1 cellular context compared by ENCODE assay signal in genomic region chr1:36885537-36886441, GRCh38.
TF ChIP-seq lines count a peak whose summit lies in the region.

No MANE protein-coding gene starts in this region.

TF ChIP-seq in GM23338, 12 proteins besides CTCF, POLR2A, EP300 and RAD21 (continued from another document):
- no peak for TF ChIP-seq ZNF462 (CRISPR knock-in tag; IDR thresholded peaks at IDR 0.05)
- no peak for TF ChIP-seq STAT1 (IDR thresholded peaks at IDR 0.05; ENCODE audit: unreplicated experiment)
- no peak for TF ChIP-seq ZNF114 (CRISPR knock-in tag; IDR thresholded peaks at IDR 0.05)
- no peak for TF ChIP-seq EZH2 (IDR thresholded peaks at IDR 0.05; ENCODE audit: low read depth, unreplicated experiment)
